ENCODE assay signal across 1 cellular context in the genomic region with DNA sequence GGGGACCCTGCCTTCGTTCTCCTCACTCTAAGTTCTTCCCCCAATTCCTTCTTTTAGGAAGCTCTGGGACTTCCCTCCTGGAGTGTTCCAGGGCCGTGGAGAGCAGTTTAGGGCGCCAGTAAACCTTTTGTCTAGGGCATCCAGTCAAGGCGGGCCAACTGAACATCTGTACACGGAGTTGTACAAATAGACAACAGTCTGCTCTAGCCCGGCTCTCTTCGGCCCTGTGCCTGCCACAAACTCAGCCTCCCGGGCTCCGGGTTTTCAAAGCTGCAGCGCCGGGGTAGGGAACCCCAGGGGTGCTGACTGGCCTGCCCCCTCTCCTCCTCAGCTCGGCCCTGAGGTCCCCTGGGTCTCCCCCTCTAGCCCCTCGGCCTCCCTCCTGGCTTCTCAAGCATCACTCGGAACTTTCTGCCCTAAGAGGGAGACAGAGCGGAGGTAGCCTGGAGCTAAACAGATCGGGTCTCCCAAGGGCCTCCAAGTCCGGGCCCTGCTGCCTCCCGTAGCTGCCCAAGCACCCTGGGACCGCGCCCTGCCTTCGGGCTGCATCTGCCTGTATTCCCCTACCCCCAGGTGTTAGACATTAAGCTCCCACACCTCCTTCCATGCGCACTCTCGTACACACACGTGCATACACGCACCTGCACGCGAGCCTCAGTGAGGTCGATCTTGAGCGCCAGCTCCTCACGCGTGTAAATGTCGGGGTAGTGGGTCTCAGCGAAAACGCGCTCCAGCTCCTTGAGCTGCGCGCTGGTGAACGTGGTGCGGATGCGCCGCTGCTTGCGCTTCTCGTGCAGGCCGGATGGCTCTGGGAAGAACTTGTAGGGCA.
TF ChIP-seq lines count a peak whose summit lies in the region.

No MANE protein-coding gene starts in this region.

TF ChIP-seq in SK-N-SH treated with all-trans-retinoic acid at 6 μM for 48 hours, 23 proteins besides CTCF, POLR2A, EP300 and RAD21 (continued from another document):
- TF ChIP-seq ARNTL (CRISPR knock-in tag; IDR thresholded peaks at IDR 0.05; ENCODE audit: borderline replicate concordance, low read depth), result no peak
- TF ChIP-seq RARB (CRISPR knock-in tag; IDR thresholded peaks at IDR 0.05), result no peak
- no peak for TF ChIP-seq ZFP30 (CRISPR knock-in tag; IDR thresholded peaks at IDR 0.05)
- no peak for TF ChIP-seq ZC3H10 (CRISPR knock-in tag; IDR thresholded peaks at IDR 0.05)
- TF ChIP-seq, protein P1, sequence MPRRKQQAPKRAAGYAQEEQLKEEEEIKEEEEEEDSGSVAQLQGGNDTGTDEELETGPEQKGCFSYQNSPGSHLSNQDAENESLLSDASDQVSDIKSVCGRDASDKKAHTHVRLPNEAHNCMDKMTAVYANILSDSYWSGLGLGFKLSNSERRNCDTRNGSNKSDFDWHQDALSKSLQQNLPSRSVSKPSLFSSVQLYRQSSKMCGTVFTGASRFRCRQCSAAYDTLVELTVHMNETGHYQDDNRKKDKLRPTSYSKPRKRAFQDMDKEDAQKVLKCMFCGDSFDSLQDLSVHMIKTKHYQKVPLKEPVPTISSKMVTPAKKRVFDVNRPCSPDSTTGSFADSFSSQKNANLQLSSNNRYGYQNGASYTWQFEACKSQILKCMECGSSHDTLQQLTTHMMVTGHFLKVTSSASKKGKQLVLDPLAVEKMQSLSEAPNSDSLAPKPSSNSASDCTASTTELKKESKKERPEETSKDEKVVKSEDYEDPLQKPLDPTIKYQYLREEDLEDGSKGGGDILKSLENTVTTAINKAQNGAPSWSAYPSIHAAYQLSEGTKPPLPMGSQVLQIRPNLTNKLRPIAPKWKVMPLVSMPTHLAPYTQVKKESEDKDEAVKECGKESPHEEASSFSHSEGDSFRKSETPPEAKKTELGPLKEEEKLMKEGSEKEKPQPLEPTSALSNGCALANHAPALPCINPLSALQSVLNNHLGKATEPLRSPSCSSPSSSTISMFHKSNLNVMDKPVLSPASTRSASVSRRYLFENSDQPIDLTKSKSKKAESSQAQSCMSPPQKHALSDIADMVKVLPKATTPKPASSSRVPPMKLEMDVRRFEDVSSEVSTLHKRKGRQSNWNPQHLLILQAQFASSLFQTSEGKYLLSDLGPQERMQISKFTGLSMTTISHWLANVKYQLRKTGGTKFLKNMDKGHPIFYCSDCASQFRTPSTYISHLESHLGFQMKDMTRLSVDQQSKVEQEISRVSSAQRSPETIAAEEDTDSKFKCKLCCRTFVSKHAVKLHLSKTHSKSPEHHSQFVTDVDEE (CRISPR knock-in tag; IDR thresholded peaks at IDR 0.05), result no peak
TF ChIP-seq in SK-N-SH treated with all-trans-retinoic acid at 6 μM for 48 hours: peak in this region for 3.
